ENCODE assay signal across 14 cellular contexts in the genomic region with DNA sequence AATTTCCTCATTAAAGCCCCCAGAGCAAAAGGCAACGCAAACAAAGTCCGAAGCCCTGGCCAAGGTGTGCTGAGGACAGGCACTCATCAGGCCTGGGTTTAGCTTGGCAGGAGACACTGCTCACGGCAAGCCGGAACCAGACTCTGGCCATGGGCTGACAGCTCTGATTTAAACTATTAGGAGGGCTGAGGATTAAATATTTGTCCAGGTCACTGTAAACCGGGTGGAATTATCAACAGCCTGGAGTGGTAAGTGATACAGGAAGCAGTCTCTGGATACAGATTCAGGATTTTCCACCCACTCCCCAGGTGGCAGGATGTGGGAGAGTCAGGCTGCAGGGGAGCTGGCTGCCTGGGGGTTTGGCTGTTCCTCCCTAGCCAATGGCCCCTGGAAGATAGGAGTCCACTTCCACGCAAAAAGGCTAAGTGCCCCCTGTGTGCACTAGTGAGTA. TPM values are rescaled to one million over a fixed set of nuclear protein-coding genes. Genes with fewer than 3 reads are reported as not detected.
A peak's percentile ranks its signal among the peaks of the same experiment; 100 is the strongest.
DNase-seq lines count a peak whose midpoint lies in the region; ATAC-seq and TF ChIP-seq lines count a peak whose summit lies in the region.
"Had no signal": no experiment of that assay in that cellular context is flagged by ENCODE, and none has a peak within 500 bp of the region (broad histone marks: within the 10 kb centered on the region; RNA-seq: fewer than 3 reads in every experiment).

No MANE protein-coding gene starts in this region.

- H3K9me2 ChIP-seq in GM23338 (ENCODE audit: insufficient read depth): no peaks in the 10 kb centered on the region

- intact Hi-C loops in body of pancreas (cut with DNase I): no loop called here

- CTCF ChIA-PET in T-cell (lab: Charles Lee): interaction anchor here in 1 of 2 donors (0.6 kb wide), 1 partner anchor 1557 kb away, joined by 8 read pairs; no protein-coding TSS in a partner anchor

- H3K4me3 ChIP-seq in GM23338 (no peak overlapping the region), body of pancreas (no peak overlapping the region)
- H3K4me3 ChIP-seq: K562 had no signal

- 0 out of 2 replicates have a peak, but pooled peaks cover 11% of the 10 kb centered on the region for H3F3A ChIP-seq in GM23338 (replicated peaks; ENCODE audit: low read depth)

- H3K4me1 Mint-ChIP-seq in GM23338 (peaks cover 35% of the 10 kb centered on the region), neural crest cell (no peaks in the 10 kb centered on the region), T-cell (peaks cover 2 to 7% (median 2%) of the 10 kb centered on the region in 3 donors)

- H3K27me3 ChIP-seq in GM23338 (ENCODE audit: insufficient read depth): no peaks in the 10 kb centered on the region
- H3K27me3 ChIP-seq in body of pancreas: no peaks in the 10 kb centered on the region

- no peak overlapping the region for H3K27ac Mint-ChIP-seq in GM23338
- peak overlapping the region; percentile 67 for H3K27ac Mint-ChIP-seq in neural crest cell (ENCODE audit: unreplicated experiment)
- H3K27ac Mint-ChIP-seq in T-cell: peak overlapping the region in 1 of 2 donors; percentile 34
- H3K27ac Mint-ChIP-seq: activated CD4-positive, alpha-beta T cell treated with anti-CD3 and anti-CD28 coated beads for 36 hours had no signal

- no peak for DNase-seq in GM23338 (ENCODE audit: low spot score)
- peak; percentile 84 to 92 for DNase-seq in NCI-H2081 (lab: John Stamatoyannopoulos, UW)
- no peak for DNase-seq in body of pancreas
- no peak for DNase-seq in neural crest cell (ENCODE audit: low read depth, low spot score)
- no peak for DNase-seq in inferior parietal cortex (ENCODE audit: extremely low spot score)
- DNase-seq in NCI-H2107 treated with DMSO at 0.1 percent for 48 hours (lab: John Stamatoyannopoulos, UW; ENCODE audit: unreplicated experiment): no peak
- DNase-seq in T-cell: no peak
- DNase-seq: activated CD4-positive, alpha-beta T cell treated with anti-CD3 and anti-CD28 coated beads for 36 hours; activated CD8-positive, alpha-beta memory T cell treated with anti-CD3 and anti-CD28 coated beads, Interleukin-2, amount 50 U/mL, for 4 hours; activated gamma-delta T cell; amygdala; left cardiac atrium; midbrain had no signal

- no peak for TF ChIP-seq CTCF in GM23338 (conservative IDR thresholded peaks at IDR 0.05; ENCODE audit: low read depth in 2 of 2)
- no peak for TF ChIP-seq CTCF in body of pancreas (IDR thresholded peaks at IDR 0.05)
- TF ChIP-seq CTCF in neural crest cell (conservative IDR thresholded peaks at IDR 0.05): no peak

- H3K4me2 ChIP-seq in GM23338: peak overlapping the region; percentile 58

- H3K27me3 Mint-ChIP-seq in GM23338 (ENCODE audit: insufficient read depth, low read depth, poor library complexity) (peaks cover 22% of the 10 kb centered on the region), neural crest cell (ENCODE audit: low read depth) (no peaks in the 10 kb centered on the region), T-cell (no peaks in the 10 kb centered on the region)
- H3K27me3 Mint-ChIP-seq: activated CD4-positive, alpha-beta T cell treated with anti-CD3 and anti-CD28 coated beads for 36 hours had no signal

- ATAC-seq in GM23338: no peak
- ATAC-seq in body of pancreas: peak; percentile 19
- ATAC-seq in T-cell (replicated peaks in 1 of 4): no peak
- ATAC-seq: activated CD4-positive, alpha-beta T cell treated with anti-CD3 and anti-CD28 coated beads for 36 hours; K562; left cardiac atrium had no signal

- peaks cover 34% of the 10 kb centered on the region for H4K20me1 ChIP-seq in GM23338 (replicated peaks; ENCODE audit: insufficient read depth)

- H3K36me3 ChIP-seq in GM23338 (ENCODE audit: insufficient read depth) (0 out of 2 replicates have a peak, but pooled peaks cover 5% of the 10 kb centered on the region), body of pancreas (replicated peaks in 1 of 2; ENCODE audit: insufficient read depth in 1 of 2, low read depth in 2 of 2) (peaks cover 0 to 27% of the 10 kb centered on the region in 2 donors)

- 76 to 90% methylated on average over 5 to 6 of the region's 6 CpGs for WGBS in body of pancreas, 2 donors

- H3K36me3 Mint-ChIP-seq in GM23338 (ENCODE audit: low read depth) (peaks cover 57% of the 10 kb centered on the region), neural crest cell (ENCODE audit: low read depth) (peaks cover 7% of the 10 kb centered on the region), T-cell (peaks cover 44% of the 10 kb centered on the region)

- peaks cover 16% of the 10 kb centered on the region for H3K4me1 ChIP-seq in GM23338 (ENCODE audit: insufficient read depth)
- H3K4me1 ChIP-seq in body of pancreas: no peaks in the 10 kb centered on the region

- peaks cover 22% of the 10 kb centered on the region for H3K79me2 ChIP-seq in GM23338 (replicated peaks; ENCODE audit: insufficient read depth)

- TF ChIP-seq POLR2A in body of pancreas (IDR thresholded peaks at IDR 0.05): no peak

- H2AFZ ChIP-seq in GM23338: no peak overlapping the region

- H3K9me3 ChIP-seq in body of pancreas: no peaks in the 10 kb centered on the region

- POLR2A ChIA-PET in T-cell (lab: Charles Lee): interaction anchor here in 1 of 2 donors (0.6 kb wide), 1 partner anchor 244 kb away, joined by 3 read pairs; no protein-coding TSS in a partner anchor

- H3K9me3 Mint-ChIP-seq in GM23338 (no peaks in the 10 kb centered on the region), neural crest cell (no peaks in the 10 kb centered on the region), T-cell (no peaks in the 10 kb centered on the region)

- H3K27ac ChIP-seq in GM23338 (ENCODE audit: low read depth) (peak overlapping the region; percentile 84; the same call in 1 of the 2 replicates), body of pancreas (no peak overlapping the region)

- H3K4me3 Mint-ChIP-seq in GM23338 (peak overlapping the region; percentile 24; the same call in 1 of the 3 replicates), neural crest cell (no peak overlapping the region), T-cell (no peak overlapping the region)
- H3K4me3 Mint-ChIP-seq: activated CD4-positive, alpha-beta T cell treated with anti-CD3 and anti-CD28 coated beads for 36 hours had no signal

TF ChIP-seq in GM23338, 12 proteins besides CTCF, POLR2A, EP300 and RAD21 (continues in another document):
- TF ChIP-seq STAT1 (IDR thresholded peaks at IDR 0.05; ENCODE audit: unreplicated experiment) (no peak), EZH2phosphoT487 (IDR thresholded peaks at IDR 0.05; ENCODE audit: unreplicated experiment) (no peak), EZH2 (IDR thresholded peaks at IDR 0.05; ENCODE audit: low read depth, unreplicated experiment) (no peak), ZNF331 (CRISPR knock-in tag; IDR thresholded peaks at IDR 0.05; ENCODE audit: low read depth) (no peak), ZNF114 (CRISPR knock-in tag; IDR thresholded peaks at IDR 0.05) (no peak), REST (IDR thresholded peaks at IDR 0.05; ENCODE audit: unreplicated experiment) (no peak), ETS1 (IDR thresholded peaks at IDR 0.05) (no peak)

RNA-seq across cellular contexts. Expression of gene SLC66A1, which starts 42.4 kb away (rescaled TPM):
- total RNA-seq in GM23338 (2014; rRNA removed; shearing (Covaris generic)): 19.7 and 24.4 TPM in 2 replicates
- 6.9 and 8.6 TPM in 2 replicates for polyA plus RNA-seq in GM23338 (2016; fragmentation: Nextera tagmentation; extraction: Ambion mirVana)
- 10 to 100 TPM in 1 of 2 donors, 1 to 10 TPM in 1; 9.6 to 23.4 TPM for total RNA-seq in body of pancreas
- 27.4 and 32.3 TPM in 2 replicates for total RNA-seq in neural crest cell
- 1 to 10 TPM; 3.5 to 8.1 (median 7.1) TPM for total RNA-seq in T-cell

RNA-seq across cellular contexts. Expression of gene AKR7A2, which starts 42.6 kb away (rescaled TPM):
- 53.6 and 60.0 TPM in 2 replicates for total RNA-seq in GM23338 (2014; rRNA removed; shearing (Covaris generic))
- 18.2 and 20.8 TPM in 2 replicates for polyA plus RNA-seq in GM23338 (2016; fragmentation: Nextera tagmentation; extraction: Ambion mirVana)
- total RNA-seq in body of pancreas: 10 to 100 TPM; 24.1 to 45.1 TPM
- total RNA-seq in neural crest cell: 70.4 and 75.7 TPM in 2 replicates
- total RNA-seq in T-cell: 10 to 100 TPM; 20.8 to 35.4 (median 32.0) TPM

Comparison
In these comparisons a context has a peak if more than half of its experiments do, and no peak if none do; other contexts are left out.
1. DNase-seq: peak in NCI-H2081 (2 of 2); none in GM23338 (single experiment), body of pancreas (0 of 4), neural crest cell (single experiment), inferior parietal cortex (single experiment), NCI-H2107 treated with DMSO at 0.1 percent for 48 hours (single experiment) and T-cell (0 of 34).